In genomic region chr13:112814905-112815585, GRCh38 we compare ENCODE assay signal across 14 cellular contexts.
DNase-seq lines count a peak whose midpoint lies in the region; ATAC-seq and TF ChIP-seq lines count a peak whose summit lies in the region.
"Had no signal": no experiment of that assay in that cellular context is flagged by ENCODE, and none has a peak within 500 bp of the region (broad histone marks: within the 10 kb centered on the region; RNA-seq: fewer than 3 reads in every experiment).

No MANE protein-coding gene starts in this region.

- peaks cover 80% of the 10 kb centered on the region for H3K36me3 ChIP-seq in upper lobe of right lung
- H3K36me3 ChIP-seq in MM.1S (replicated peaks; ENCODE audit: insufficient read depth, low read length): no peaks in the 10 kb centered on the region
- H3K36me3 ChIP-seq: thoracic aorta had no signal

- DNase-seq in activated CD4-positive, alpha-beta memory T cell treated with anti-CD3 and anti-CD28 coated beads, Interleukin-2, amount 10 ng/mL, durations not matched to agents 7 days and 5 days: no peak
- DNase-seq in activated CD4-positive, alpha-beta memory T cell treated with anti-CD3 and anti-CD28 coated beads for 36 hours: no peak
- peak; percentile 12 for DNase-seq in astrocyte of the spinal cord (ENCODE audit: low read depth, low spot score)
- DNase-seq in kidney tubule cell (ENCODE audit: low spot score): peak; percentile 29
- peak; percentile 81 for DNase-seq in upper lobe of right lung
- DNase-seq in SKM-1 treated with dmso at 0.1 percent for 144 hours (lab: John Stamatoyannopoulos, UW; ENCODE audit: unreplicated experiment): no peak
- DNase-seq in MM.1S: no peak
- no peak for DNase-seq in NCI-H82 treated with DMSO at 0.1 percent for 48 hours (lab: John Stamatoyannopoulos, UW; ENCODE audit: unreplicated experiment)
- DNase-seq: central memory CD4-positive, alpha-beta T cell; NCI-H187 had no signal

- H3K79me2 ChIP-seq in MM.1S (ENCODE audit: low read length): no peaks in the 10 kb centered on the region

- H3K9me3 ChIP-seq in upper lobe of right lung (no peaks in the 10 kb centered on the region), MM.1S (replicated peaks; ENCODE audit: insufficient read depth, low read length) (no peaks in the 10 kb centered on the region)
- H3K9me3 ChIP-seq: thoracic aorta had no signal

- no peaks in the 10 kb centered on the region for H4K20me1 ChIP-seq in MM.1S (ENCODE audit: insufficient read depth, low read length)

- H3K27me3 Mint-ChIP-seq in activated CD4-positive, alpha-beta memory T cell treated with anti-CD3 and anti-CD28 coated beads, Interleukin-2, amount 10 ng/mL, durations not matched to agents 7 days and 5 days: no peaks in the 10 kb centered on the region
- no peaks in the 10 kb centered on the region for H3K27me3 Mint-ChIP-seq in activated CD4-positive, alpha-beta memory T cell treated with anti-CD3 and anti-CD28 coated beads for 36 hours
- H3K27me3 Mint-ChIP-seq: IgD-negative memory B cell had no signal

- POLR2A ChIA-PET in activated CD4-positive, alpha-beta memory T cell treated with anti-CD3 and anti-CD28 coated beads, Interleukin-2, amount 10 ng/mL, durations not matched to agents 7 days and 5 days (lab: Charles Lee): no interaction called here
- POLR2A ChIA-PET in activated CD4-positive, alpha-beta memory T cell treated with anti-CD3 and anti-CD28 coated beads for 36 hours (lab: Charles Lee): no interaction called here

- peak; percentile 83 for ATAC-seq in upper lobe of right lung
- ATAC-seq: GM12878, sciatic nerve had no signal

- no peak overlapping the region for H3K4me3 Mint-ChIP-seq in activated CD4-positive, alpha-beta memory T cell treated with anti-CD3 and anti-CD28 coated beads, Interleukin-2, amount 10 ng/mL, durations not matched to agents 7 days and 5 days
- H3K4me3 Mint-ChIP-seq in activated CD4-positive, alpha-beta memory T cell treated with anti-CD3 and anti-CD28 coated beads for 36 hours: no peak overlapping the region
- H3K4me3 Mint-ChIP-seq: IgD-negative memory B cell had no signal

- H3K27ac ChIP-seq in upper lobe of right lung (peak overlapping the region; percentile 6), MM.1S (ENCODE audit: low read length) (no peak overlapping the region)
- H3K27ac ChIP-seq: thoracic aorta had no signal

- H3K27me3 ChIP-seq in upper lobe of right lung (no peaks in the 10 kb centered on the region), MM.1S (replicated peaks; ENCODE audit: insufficient read depth, low read length) (no peaks in the 10 kb centered on the region)

- no peak overlapping the region for H2AFZ ChIP-seq in MM.1S (ENCODE audit: low read length)

- H3K9me2 ChIP-seq in MM.1S (replicated peaks; ENCODE audit: insufficient read depth, low read length): no peaks in the 10 kb centered on the region

- peaks cover 70% of the 10 kb centered on the region for H3K36me3 Mint-ChIP-seq in activated CD4-positive, alpha-beta memory T cell treated with anti-CD3 and anti-CD28 coated beads, Interleukin-2, amount 10 ng/mL, durations not matched to agents 7 days and 5 days (ENCODE audit: low read depth)
- peaks cover 64% of the 10 kb centered on the region for H3K36me3 Mint-ChIP-seq in activated CD4-positive, alpha-beta memory T cell treated with anti-CD3 and anti-CD28 coated beads for 36 hours

- H3K4me1 ChIP-seq in upper lobe of right lung: no peaks in the 10 kb centered on the region
- H3K4me1 ChIP-seq in MM.1S (ENCODE audit: low read length): no peaks in the 10 kb centered on the region

- H3K4me2 ChIP-seq in MM.1S (ENCODE audit: low read depth, low read length): no peak overlapping the region

- peaks cover 3% of the 10 kb centered on the region for H3K9me3 Mint-ChIP-seq in activated CD4-positive, alpha-beta memory T cell treated with anti-CD3 and anti-CD28 coated beads, Interleukin-2, amount 10 ng/mL, durations not matched to agents 7 days and 5 days
- peaks cover 5% of the 10 kb centered on the region for H3K9me3 Mint-ChIP-seq in activated CD4-positive, alpha-beta memory T cell treated with anti-CD3 and anti-CD28 coated beads for 36 hours

- H3K4me1 Mint-ChIP-seq in activated CD4-positive, alpha-beta memory T cell treated with anti-CD3 and anti-CD28 coated beads, Interleukin-2, amount 10 ng/mL, durations not matched to agents 7 days and 5 days: no peaks in the 10 kb centered on the region
- H3K4me1 Mint-ChIP-seq in activated CD4-positive, alpha-beta memory T cell treated with anti-CD3 and anti-CD28 coated beads for 36 hours (ENCODE audit: low read depth): no peaks in the 10 kb centered on the region
- H3K4me1 Mint-ChIP-seq: IgD-negative memory B cell had no signal

- intact Hi-C loops in activated CD4-positive, alpha-beta memory T cell treated with anti-CD3 and anti-CD28 coated beads for 36 hours (cut with micrococcal nuclease): no loop called here
- intact Hi-C loops in upper lobe of right lung (cut with DNase I): no loop called here

- TF ChIP-seq CTCF in astrocyte of the spinal cord (IDR thresholded peaks at IDR 0.05; ENCODE audit: low read depth, low read length) (no peak), upper lobe of right lung (IDR thresholded peaks at IDR 0.05) (no peak), MM.1S (IDR thresholded peaks at IDR 0.05; ENCODE audit: low read length) (no peak)

- no peak overlapping the region for H3K9ac ChIP-seq in MM.1S (ENCODE audit: low read length)

- no peaks in the 10 kb centered on the region for H3F3A ChIP-seq in MM.1S (ENCODE audit: insufficient read depth, low read length)

- CTCF ChIA-PET in activated CD4-positive, alpha-beta memory T cell treated with anti-CD3 and anti-CD28 coated beads, Interleukin-2, amount 10 ng/mL, durations not matched to agents 7 days and 5 days (lab: Charles Lee): no interaction called here
- CTCF ChIA-PET in activated CD4-positive, alpha-beta memory T cell treated with anti-CD3 and anti-CD28 coated beads for 36 hours (lab: Charles Lee): no interaction called here

- in situ Hi-C loops in astrocyte of the spinal cord (cut with HindIII; ENCODE audit: low sequenced_read_pairs): no loop called here

- no peak overlapping the region for H3K4me3 ChIP-seq in astrocyte of the spinal cord (ENCODE audit: low read depth, low read length)
- H3K4me3 ChIP-seq in upper lobe of right lung: no peak overlapping the region
- H3K4me3 ChIP-seq in MM.1S (ENCODE audit: low read length): no peak overlapping the region
- H3K4me3 ChIP-seq: GM12878, thoracic aorta had no signal

- H3K27ac Mint-ChIP-seq in activated CD4-positive, alpha-beta memory T cell treated with anti-CD3 and anti-CD28 coated beads, Interleukin-2, amount 10 ng/mL, durations not matched to agents 7 days and 5 days: peak overlapping the region; percentile 41
- H3K27ac Mint-ChIP-seq in activated CD4-positive, alpha-beta memory T cell treated with anti-CD3 and anti-CD28 coated beads for 36 hours: no peak overlapping the region

Comparison
In these comparisons a context has a peak if more than half of its experiments do, and no peak if none do; other contexts are left out.
1. DNase-seq: peak in astrocyte of the spinal cord (single experiment), kidney tubule cell (single experiment) and upper lobe of right lung (single experiment); none in activated CD4-positive, alpha-beta memory T cell treated with anti-CD3 and anti-CD28 coated beads, Interleukin-2, amount 10 ng/mL, durations not matched to agents 7 days and 5 days (single experiment), activated CD4-positive, alpha-beta memory T cell treated with anti-CD3 and anti-CD28 coated beads for 36 hours (single experiment), SKM-1 treated with dmso at 0.1 percent for 144 hours (single experiment), MM.1S (single experiment) and NCI-H82 treated with DMSO at 0.1 percent for 48 hours (single experiment).